In genomic region chr5:138610468-138611294, GRCh38 we compare ENCODE assay signal across 8 cellular contexts. TPM values are rescaled to one million over a fixed set of nuclear protein-coding genes. Genes with fewer than 3 reads are reported as not detected.
DNase-seq lines count a peak whose midpoint lies in the region; ATAC-seq and TF ChIP-seq lines count a peak whose summit lies in the region.

No MANE protein-coding gene starts in this region.

- peaks cover 11 to 15% of the 10 kb centered on the region in 2 donors for H3K4me1 Mint-ChIP-seq in natural killer cell
- peaks cover 2% of the 10 kb centered on the region for H3K4me1 Mint-ChIP-seq in activated naive CD4-positive, alpha-beta T cell treated with anti-CD3 and anti-CD28 coated beads, Interleukin-2, amount 10 ng/mL, durations not matched to agents 7 days and 5 days

- ATAC-seq in natural killer cell: peak; percentile 71 to 90 (median 86)

- H3K4me3 Mint-ChIP-seq in natural killer cell: peak overlapping the region; percentile 37
- H3K4me3 Mint-ChIP-seq in activated naive CD4-positive, alpha-beta T cell treated with anti-CD3 and anti-CD28 coated beads, Interleukin-2, amount 10 ng/mL, durations not matched to agents 7 days and 5 days: no peak overlapping the region

- TF ChIP-seq POLR2A in erythroblast (IDR thresholded peaks at IDR 0.05; ENCODE audit: low read length): no peak

- intact Hi-C loops in natural killer cell (cut with micrococcal nuclease): no loop called here

- no peak for TF ChIP-seq CTCF in natural killer cell (IDR thresholded peaks at IDR 0.05)
- TF ChIP-seq CTCF in GM10266 (IDR thresholded peaks at IDR 0.05; ENCODE audit: control insufficient read depth, insufficient read depth, low read depth, missing control alignments): no peak

- no peak overlapping the region for H3K27ac Mint-ChIP-seq in natural killer cell
- no peak overlapping the region for H3K27ac Mint-ChIP-seq in activated naive CD4-positive, alpha-beta T cell treated with anti-CD3 and anti-CD28 coated beads, Interleukin-2, amount 10 ng/mL, durations not matched to agents 7 days and 5 days

- peak; percentile 33 for DNase-seq in AG20443 (ENCODE audit: low spot score)
- DNase-seq in NCI-H82 treated with DMSO at 0.1 percent for 48 hours (lab: John Stamatoyannopoulos, UW; ENCODE audit: unreplicated experiment): peak; percentile 3
- DNase-seq in erythroblast (lab: John Stamatoyannopoulos, UW): peak; percentile 13 to 22
- no peak for DNase-seq in natural killer cell
- DNase-seq in GM10266 (ENCODE audit: extremely low spot score): no peak
- no peak for DNase-seq in activated naive CD4-positive, alpha-beta T cell treated with anti-CD3 and anti-CD28 coated beads, Interleukin-2, amount 10 ng/mL, durations not matched to agents 7 days and 5 days
- DNase-seq in NCI-H2029 treated with DMSO at 0.1 percent for 48 hours (lab: John Stamatoyannopoulos, UW): no peak
- DNase-seq in glomerular visceral epithelial cell (ENCODE audit: extremely low spot score): no peak

- H3K27me3 Mint-ChIP-seq in natural killer cell (ENCODE audit: low read depth in 2 of 2): peaks cover 34 to 43% of the 10 kb centered on the region in 2 donors
- peaks cover 60% of the 10 kb centered on the region for H3K27me3 Mint-ChIP-seq in activated naive CD4-positive, alpha-beta T cell treated with anti-CD3 and anti-CD28 coated beads, Interleukin-2, amount 10 ng/mL, durations not matched to agents 7 days and 5 days

- CTCF ChIA-PET in activated naive CD4-positive, alpha-beta T cell treated with anti-CD3 and anti-CD28 coated beads, Interleukin-2, amount 10 ng/mL, durations not matched to agents 7 days and 5 days (lab: Charles Lee): interaction anchor here (1.7 kb wide), 1 partner anchor 30 kb away, joined by 4 read pairs; no protein-coding TSS in a partner anchor

- no peaks in the 10 kb centered on the region for H3K36me3 Mint-ChIP-seq in natural killer cell
- H3K36me3 Mint-ChIP-seq in activated naive CD4-positive, alpha-beta T cell treated with anti-CD3 and anti-CD28 coated beads, Interleukin-2, amount 10 ng/mL, durations not matched to agents 7 days and 5 days: no peaks in the 10 kb centered on the region

- no peaks in the 10 kb centered on the region for H3K9me3 Mint-ChIP-seq in natural killer cell
- no peaks in the 10 kb centered on the region for H3K9me3 Mint-ChIP-seq in activated naive CD4-positive, alpha-beta T cell treated with anti-CD3 and anti-CD28 coated beads, Interleukin-2, amount 10 ng/mL, durations not matched to agents 7 days and 5 days

RNA-seq across cellular contexts. Expression of gene HSPA9, which starts 35.5 kb away (rescaled TPM):
- total RNA-seq in natural killer cell: 100 to 1,000 TPM; 272 to 308 (median 308) TPM

Comparison
In these comparisons a context has a peak if more than half of its experiments do, and no peak if none do; other contexts are left out.
1. DNase-seq: peak in AG20443 (single experiment), NCI-H82 treated with DMSO at 0.1 percent for 48 hours (single experiment) and erythroblast (2 of 2); none in natural killer cell (single experiment), GM10266 (single experiment), activated naive CD4-positive, alpha-beta T cell treated with anti-CD3 and anti-CD28 coated beads, Interleukin-2, amount 10 ng/mL, durations not matched to agents 7 days and 5 days (single experiment), NCI-H2029 treated with DMSO at 0.1 percent for 48 hours (single experiment) and glomerular visceral epithelial cell (single experiment).